ENCODE assay signal across 20 cellular contexts in the genomic region with DNA sequence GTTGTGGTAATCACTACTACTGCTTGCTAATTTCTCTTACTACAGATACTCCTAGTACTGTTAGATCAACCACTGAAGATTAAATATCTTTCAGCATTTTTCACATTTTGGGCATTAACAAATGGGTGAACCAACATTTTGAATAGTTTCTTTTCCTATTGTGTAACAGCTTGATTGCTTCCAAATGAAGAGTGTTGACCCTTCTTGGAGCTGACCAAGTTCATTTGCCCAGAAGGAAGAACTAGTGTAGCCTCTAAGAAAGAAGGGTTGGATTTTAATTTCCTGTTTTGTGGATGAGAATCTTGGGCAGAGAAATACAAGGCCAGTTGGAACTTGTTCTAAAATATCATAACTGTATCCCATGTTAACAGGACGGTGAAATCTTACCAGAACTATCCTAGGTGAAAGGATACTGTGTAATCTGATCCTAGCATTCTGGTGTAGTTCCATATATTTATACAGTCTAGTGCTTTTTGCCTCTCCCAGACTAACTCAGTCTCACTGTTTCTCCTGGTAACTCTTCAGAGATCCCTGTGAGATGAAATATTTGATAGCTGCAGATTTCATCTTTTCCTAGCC.
"Had no signal": no experiment of that assay in that cellular context is flagged by ENCODE, and none has a peak within 500 bp of the region (broad histone marks: within the 10 kb centered on the region; RNA-seq: fewer than 3 reads in every experiment).

No MANE protein-coding gene starts in this region.

- H3K4me1 ChIP-seq: testis had no signal

- DNase-seq: activated CD4-positive, alpha-beta T cell treated with anti-CD3 and anti-CD28 coated beads for 48 hours; activated CD4-positive, CD25-positive, alpha-beta regulatory T cell; activated CD8-positive, alpha-beta memory T cell treated with anti-CD3 and anti-CD28 coated beads, Interleukin-2, amount 50 U/mL, for 48 hours; activated effector memory CD4-positive, alpha-beta T cell treated with anti-CD3 and anti-CD28 coated beads, Interleukin-2, amount 50 U/mL, for 16 hours; activated T-cell treated with anti-CD3 and anti-CD28 coated beads, Interleukin-2, amount 50 U/mL, for 48 hours; erythroblast; glutamatergic neuron; hippocampal formation; left colon; lower lobe of right lung; nucleus accumbens; sigmoid colon; stimulated activated CD4-positive, alpha-beta T cell treated with anti-CD3 and anti-CD28 coated beads, Interleukin-4, amount 100 ng/mL, for 24 hours; T-cell; testis had no signal

- H3K27ac Mint-ChIP-seq: activated naive CD4-positive, alpha-beta T cell treated with anti-CD3 and anti-CD28 coated beads, Interleukin-2, amount 50 U/mL, for 24 hours; T-cell; type B pancreatic cell had no signal

- H3K27me3 ChIP-seq: cardiac muscle cell, sigmoid colon, testis had no signal

- H3K27me3 Mint-ChIP-seq: activated naive CD4-positive, alpha-beta T cell treated with anti-CD3 and anti-CD28 coated beads, Interleukin-2, amount 50 U/mL, for 24 hours; T-cell; type B pancreatic cell had no signal

- H3K9me3 ChIP-seq: lower lobe of right lung, sigmoid colon, testis had no signal

- H3K4me3 Mint-ChIP-seq: activated naive CD4-positive, alpha-beta T cell treated with anti-CD3 and anti-CD28 coated beads, Interleukin-2, amount 50 U/mL, for 24 hours; nephron; stimulated activated effector memory CD8-positive, alpha-beta T cell treated with anti-CD3 and anti-CD28 coated beads, Interleukin-12 subunit alpha, Interleukin-12 subunit beta, amount 100 ng/mL, for 72 hours; T-cell; type B pancreatic cell had no signal

- H3K27ac ChIP-seq: cardiac muscle cell, lower lobe of right lung, sigmoid colon, testis had no signal

- H3K4me3 ChIP-seq: cardiac muscle cell, lower lobe of right lung, sigmoid colon, testis had no signal

- H3K9me3 Mint-ChIP-seq: activated naive CD4-positive, alpha-beta T cell treated with anti-CD3 and anti-CD28 coated beads, Interleukin-2, amount 50 U/mL, for 24 hours; nephron; stimulated activated effector memory CD8-positive, alpha-beta T cell treated with anti-CD3 and anti-CD28 coated beads, Interleukin-12 subunit alpha, Interleukin-12 subunit beta, amount 100 ng/mL, for 72 hours; T-cell; type B pancreatic cell had no signal
